Comparison of ENCODE assay signal across 8 cellular contexts in genomic region chr1:150067184-150068182, GRCh38. TPM values are rescaled to one million over a fixed set of nuclear protein-coding genes. Genes with fewer than 3 reads are reported as not detected.
DNase-seq lines count a peak whose midpoint lies in the region; ATAC-seq and TF ChIP-seq lines count a peak whose summit lies in the region.

Gene VPS45 (plus strand): TSS chr1:150067776. CDS start chr1:150067858, 82 bp downstream.

- H3K9me3 ChIP-seq in adipocyte (ENCODE audit: control insufficient read depth, low read length): no peaks in the 10 kb centered on the region
- H3K9me3 ChIP-seq in heart left ventricle: no peaks in the 10 kb centered on the region
- no peaks in the 10 kb centered on the region for H3K9me3 ChIP-seq in upper lobe of left lung

- H3K27me3 ChIP-seq in adipocyte (replicated peaks; ENCODE audit: control insufficient read depth, insufficient read depth, low read length): no peaks in the 10 kb centered on the region
- H3K27me3 ChIP-seq in heart left ventricle: no peaks in the 10 kb centered on the region
- H3K27me3 ChIP-seq in upper lobe of left lung: no peaks in the 10 kb centered on the region

- H3K9ac ChIP-seq in adipocyte (ENCODE audit: low read length): peak within 1 kb of the TSS; percentile 95

- H3K4me1 ChIP-seq in adipocyte (ENCODE audit: control insufficient read depth, insufficient read depth, low read length): peaks cover 25% of the 10 kb centered on the region
- H3K4me1 ChIP-seq in heart left ventricle: peaks cover 0 to 49% (median 22%) of the 10 kb centered on the region in 12 donors
- H3K4me1 ChIP-seq in upper lobe of left lung: peaks cover 11 to 20% (median 16%) of the 10 kb centered on the region in 4 donors

- intact Hi-C loops in heart left ventricle (cut with DNase I): loop anchor here in 5 of 10 donors (2.0 to 10.0 kb wide), 5 partner anchors 53 to 173 kb away; partner anchors contain the start of genes OTUD7B (in 4 of the 5) and BOLA1 (in 1 of the 5)
- intact Hi-C loops in posterior cingulate gyrus (cut with DNase I): no loop called here

- H3K4me3 ChIP-seq in adipocyte (ENCODE audit: low read length) (peak within 1 kb of the TSS; percentile 95), heart left ventricle (peak within 1 kb of the TSS; percentile 37 to 92 (median 78)), upper lobe of left lung (peak within 1 kb of the TSS; percentile 68 to 86 (median 74))

- no peak for TF ChIP-seq EP300 in upper lobe of left lung (IDR thresholded peaks at IDR 0.05)

- ATAC-seq in HG02623 (IDR thresholded peaks at IDR 0.05; ENCODE audit: unreplicated experiment) (peak; percentile 80), heart left ventricle (peak; percentile 97 to 99 (median 98)), upper lobe of left lung (ENCODE audit: low FRiP score in 2 of 2) (peak; percentile 99)

- peak within 1 kb of the TSS; percentile 80 to 98 (median 92) for H3K27ac ChIP-seq in heart left ventricle
- H3K27ac ChIP-seq in upper lobe of left lung: peak within 1 kb of the TSS; percentile 86 to 94 (median 94)

- TF ChIP-seq CTCF in GM10248 (IDR thresholded peaks at IDR 0.05; ENCODE audit: control extremely low read depth, extremely low read depth, low read depth, missing control alignments) (no peak), heart left ventricle (IDR thresholded peaks at IDR 0.05) (peak in 5 of 12 donors; percentile 5 to 45 (median 9)), upper lobe of left lung (IDR thresholded peaks at IDR 0.05) (peak in 4 of 6 experiments; percentile 4 to 50 (median 20))

- peak in 1 of 2 donors; percentile 43 for TF ChIP-seq POLR2A in heart left ventricle (IDR thresholded peaks at IDR 0.05)
- TF ChIP-seq POLR2A in upper lobe of left lung (IDR thresholded peaks at IDR 0.05): peak in 3 of 4 donors; percentile 41 to 68 (median 58)

- H3K36me3 ChIP-seq in adipocyte (ENCODE audit: control insufficient read depth, insufficient read depth, low read length, severe bottlenecking) (peaks cover 12% of the 10 kb centered on the region), heart left ventricle (peaks cover 0 to 29% (median 14%) of the 10 kb centered on the region in 9 donors), upper lobe of left lung (peaks cover 0 to 17% (median 0%) of the 10 kb centered on the region in 4 donors)

- peak; percentile 88 for DNase-seq in GM10248 (ENCODE audit: extremely low spot score)
- DNase-seq in NCI-H1417 (lab: John Stamatoyannopoulos, UW): peak; percentile 96 to 98 (median 97)
- peak; percentile 57 for DNase-seq in T follicular helper cell (ENCODE audit: low read depth)
- DNase-seq in adipocyte (ENCODE audit: low read depth): peak; percentile 95
- peak; percentile 92 to 96 (median 93) for DNase-seq in heart left ventricle
- peak; percentile 86 to 99 (median 92) for DNase-seq in posterior cingulate gyrus
- DNase-seq in upper lobe of left lung: peak; percentile 94 to 95

- POLR2A ChIA-PET in GM10248 (lab: Yijun Ruan, JAX): interaction anchor here (0.8 kb wide), 1 partner anchor 180 kb away, joined by 4 read pairs; a partner anchor contains a TSS

- CTCF ChIA-PET in GM10248 (lab: Yijun Ruan, JAX): interaction anchor here (0.9 to 3.6 kb wide), 7 partner anchors 12 to 120 kb away, joined by 3 to 23 read pairs (median 4); no protein-coding TSS in a partner anchor

- WGBS in heart left ventricle, 4 donors: 0 to 1% (median 1%) methylated on average over 37 to 47 of the region's 47 CpGs
- WGBS in upper lobe of left lung, 2 donors: 0 to 1% methylated on average over 29 to 47 of the region's 47 CpGs

RNA-seq across cellular contexts. Expression of gene VPS45, which starts in this region (rescaled TPM):
- 10 to 100 TPM; 39.1 to 67.7 (median 49.5) TPM for total RNA-seq in heart left ventricle
- polyA plus RNA-seq in heart left ventricle: 10 to 100 TPM; 30.4 to 36.3 TPM
- total RNA-seq in upper lobe of left lung: 10 to 100 TPM; 16.3 to 50.3 (median 30.8) TPM

Comparison
In these comparisons a context has a peak if more than half of its experiments do, and no peak if none do; other contexts are left out.
1. Peak in every context shown above with its lines: DNase-seq, ATAC-seq, H3K4me3 ChIP-seq and H3K27ac ChIP-seq.